In the genomic region with DNA sequence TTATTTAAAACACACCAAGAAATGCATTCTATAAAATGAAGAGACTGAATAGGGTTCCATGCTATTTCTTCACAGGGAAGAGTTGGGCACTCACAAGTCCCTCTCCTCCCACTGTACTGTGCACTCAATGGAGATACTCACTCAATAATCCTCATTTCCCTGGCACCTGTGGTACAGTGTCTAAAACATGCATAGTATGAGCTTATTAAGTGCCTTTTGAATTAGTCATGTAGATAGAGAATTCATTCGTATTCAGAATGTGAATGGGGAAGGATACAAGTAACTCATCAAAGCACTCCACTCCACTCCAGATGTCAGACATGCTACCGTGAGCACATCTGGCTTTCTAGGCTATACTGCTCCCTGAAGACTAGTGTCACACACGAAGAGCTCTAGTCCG, we compare ENCODE assay signal across 17 cellular contexts. TPM values are rescaled to one million over a fixed set of nuclear protein-coding genes. Genes with fewer than 3 reads are reported as not detected.
A peak's percentile ranks its signal among the peaks of the same experiment; 100 is the strongest.
DNase-seq lines count a peak whose midpoint lies in the region; ATAC-seq, FAIRE-seq and TF ChIP-seq lines count a peak whose summit lies in the region.
"Had no signal": no experiment of that assay in that cellular context is flagged by ENCODE, and none has a peak within 500 bp of the region (broad histone marks: within the 10 kb centered on the region; RNA-seq: fewer than 3 reads in every experiment).

No MANE protein-coding gene starts in this region.

- FAIRE-seq in HTR-8/SVneo (lab: Jason Lieb, UNC): peak; percentile 69

- ATAC-seq in esophagus mucosa: peak; percentile 39
- ATAC-seq in HG03520 (IDR thresholded peaks at IDR 0.05; ENCODE audit: unreplicated experiment): no peak
- ATAC-seq: activated T-cell treated with anti-CD3 and anti-CD28 coated beads, Interleukin-2, amount 50 U/mL, for 72 hours had no signal

- DNase-seq in AG10803 (ENCODE audit: low read depth) (peak; percentile 97), HTR-8/SVneo (ENCODE audit: insufficient read length, low spot score) (no peak), non-pigmented ciliary epithelial cell (ENCODE audit: low read depth) (peak; percentile 73), midbrain (lab: John Stamatoyannopoulos, UW) (no peak), DMS53 (lab: John Stamatoyannopoulos, UW) (no peak), cardiac septum (ENCODE audit: low spot score) (no peak)
- DNase-seq: activated CD4-positive, alpha-beta T cell treated with anti-CD3 and anti-CD28 coated beads, Interleukin-2, amount 10 ng/mL, durations not matched to agents 7 days and 5 days; activated T-cell treated with anti-CD3 and anti-CD28 coated beads, Interleukin-2, amount 50 U/mL, for 72 hours; CD4-positive, alpha-beta memory T cell; dermis blood vessel endothelial cell; mesendoderm; NCI-H1105 treated with DMSO at 0.1 percent for 48 hours; NK-92 treated with Interleukin-12 subunit alpha and Interleukin-12 subunit beta, amount 100 ng/mL, for 24 hours; SHP77; T1000 had no signal

- H3K4me3 ChIP-seq in AG10803 (ENCODE audit: low read length): no peak overlapping the region

- no peak for TF ChIP-seq CTCF in AG10803 (conservative IDR thresholded peaks at IDR 0.05; ENCODE audit: low read length)

- intact Hi-C loops in cardiac septum (cut with DNase I): no loop called here

RNA-seq across cellular contexts. Expression of gene C17orf75, which starts 6.3 kb away (rescaled TPM):
- total RNA-seq in esophagus mucosa (11.6 TPM), cardiac septum (21.6 TPM)

RNA-seq across cellular contexts. Expression of gene ZNF207, which starts 14.3 kb away (rescaled TPM):
- total RNA-seq in esophagus mucosa (131 TPM), cardiac septum (83.7 TPM)

Comparison
In these comparisons a context has a peak if more than half of its experiments do, and no peak if none do; other contexts are left out.
1. DNase-seq: peak in AG10803 (single experiment) and non-pigmented ciliary epithelial cell (single experiment); none in HTR-8/SVneo (single experiment), midbrain (single experiment), DMS53 (single experiment) and cardiac septum (single experiment).